19 cellular contexts compared by ENCODE assay signal in the genomic region with DNA sequence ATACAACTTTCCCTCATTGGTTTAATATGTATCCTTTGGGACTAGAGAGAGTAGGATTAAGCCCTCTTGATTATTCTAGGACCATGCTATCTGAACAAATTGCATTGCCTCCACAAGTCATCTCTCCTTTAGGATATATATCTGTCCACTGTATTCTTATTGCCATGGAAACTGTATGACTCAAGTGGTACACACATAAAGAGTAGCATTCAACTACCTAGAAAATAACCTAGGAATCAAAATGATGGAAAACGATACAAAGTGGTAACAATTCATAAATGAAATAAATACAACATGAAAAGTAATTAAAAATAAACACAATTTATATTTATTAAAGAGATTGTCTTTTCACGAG.
DNase-seq lines count a peak whose midpoint lies in the region; ATAC-seq and TF ChIP-seq lines count a peak whose summit lies in the region.
"Had no signal": no experiment of that assay in that cellular context is flagged by ENCODE, and none has a peak within 500 bp of the region (broad histone marks: within the 10 kb centered on the region; RNA-seq: fewer than 3 reads in every experiment).

No MANE protein-coding gene starts in this region.

- H3K27ac ChIP-seq in WERI-Rb-1 (peak overlapping the region; percentile 21), suprapubic skin (peak overlapping the region; percentile 36)
- H3K27ac ChIP-seq: A549 had no signal

- H3K4me1 ChIP-seq in suprapubic skin = peaks cover 37% of the 10 kb centered on the region
- H3K4me1 ChIP-seq: A549 had no signal

- DNase-seq in EH (ENCODE audit: low read depth) = peak; percentile 1
- DNase-seq in WERI-Rb-1 = no peak
- DNase-seq in fibroblast of mammary gland (ENCODE audit: low read depth) = peak; percentile 9
- DNase-seq in suprapubic skin (ENCODE audit: low spot score in 2 of 2) = no peak
- DNase-seq in COR-L47 (lab: John Stamatoyannopoulos, UW) = no peak
- DNase-seq in GM20000 (ENCODE audit: low spot score) = no peak
- DNase-seq: C1 segment of cervical spinal cord, DMS153, MG63, NCI-H1092, NCI-H146, NCI-H2081, NCI-H2227 treated with DMSO at 0.1 percent for 48 hours, NCI-H524 treated with DMSO at 0.1 percent for 48 hours, SK-N-SH had no signal

- no peak overlapping the region for H3K4me3 ChIP-seq in WERI-Rb-1 (ENCODE audit: low read depth, low read length)
- no peak overlapping the region for H3K4me3 ChIP-seq in fibroblast of mammary gland (ENCODE audit: control insufficient read depth, low read depth, low read length)
- no peak overlapping the region for H3K4me3 ChIP-seq in suprapubic skin
- H3K4me3 ChIP-seq: A549, GM23338, MG63 had no signal

- no peak for ATAC-seq in GM21717 (IDR thresholded peaks at IDR 0.05; ENCODE audit: unreplicated experiment)
- ATAC-seq: A549, GM23338, Panc1 had no signal

- H3K9me3 ChIP-seq in WERI-Rb-1 (ENCODE audit: severe bottlenecking) (no peaks in the 10 kb centered on the region), suprapubic skin (no peaks in the 10 kb centered on the region)
- H3K9me3 ChIP-seq: A549, MG63, SK-N-SH had no signal

- no peak for TF ChIP-seq EP300 in suprapubic skin (IDR thresholded peaks at IDR 0.05)

- 89% methylated on average over 2 of the region's 2 CpGs for WGBS in suprapubic skin

- no peak for TF ChIP-seq POLR2A in suprapubic skin (IDR thresholded peaks at IDR 0.05)

- TF ChIP-seq CTCF in WERI-Rb-1 (IDR thresholded peaks at IDR 0.05; ENCODE audit: low read depth, low read length) (no peak), fibroblast of mammary gland (conservative IDR thresholded peaks at IDR 0.05; ENCODE audit: control insufficient read depth, insufficient read depth, low read depth, low read length) (no peak), suprapubic skin (IDR thresholded peaks at IDR 0.05) (no peak), GM20000 (IDR thresholded peaks at IDR 0.05; ENCODE audit: extremely low read depth, missing control alignments) (no peak)

- H3K27me3 ChIP-seq in WERI-Rb-1 (ENCODE audit: insufficient read depth, low read depth, severe bottlenecking) (no peaks in the 10 kb centered on the region), suprapubic skin (no peaks in the 10 kb centered on the region)

- H3K36me3 ChIP-seq in WERI-Rb-1 (no peaks in the 10 kb centered on the region), suprapubic skin (no peaks in the 10 kb centered on the region)
- H3K36me3 ChIP-seq: MG63 had no signal

Comparison
In these comparisons a context has a peak if more than half of its experiments do, and no peak if none do; other contexts are left out.
1. DNase-seq: peak in EH (single experiment) and fibroblast of mammary gland (single experiment); none in WERI-Rb-1 (single experiment), suprapubic skin (0 of 2), COR-L47 (single experiment) and GM20000 (single experiment).